Comparison of ENCODE assay signal across 28 cellular contexts in genomic region chr3:48208088-48208487, GRCh38. TPM values are rescaled to one million over a fixed set of nuclear protein-coding genes. Genes with fewer than 3 reads are reported as not detected.
"Had no signal": no experiment of that assay in that cellular context is flagged by ENCODE, and none has a peak within 500 bp of the region (broad histone marks: within the 10 kb centered on the region; RNA-seq: fewer than 3 reads in every experiment).

No MANE protein-coding gene starts in this region.

- H3K4me3 ChIP-seq: SJSA1 had no signal

- H3K9me3 ChIP-seq: SJSA1 had no signal

- H3K27me3 ChIP-seq: brain microvascular endothelial cell, SJSA1 had no signal

- H3K4me1 ChIP-seq: SJSA1 had no signal

- H3K9ac ChIP-seq: KMS-11 had no signal

- H3K4me1 Mint-ChIP-seq: activated CD4-positive, alpha-beta memory T cell treated with anti-CD3 and anti-CD28 coated beads, Interleukin-2, amount 10 ng/mL, durations not matched to agents 7 days and 5 days; activated naive CD4-positive, alpha-beta T cell treated with anti-CD3 and anti-CD28 coated beads, Interleukin-2, amount 10 ng/mL, durations not matched to agents 7 days and 5 days; activated naive CD8-positive, alpha-beta T cell treated with anti-CD3 and anti-CD28 coated beads for 36 hours had no signal

- H3K27me3 Mint-ChIP-seq: activated CD4-positive, alpha-beta memory T cell treated with anti-CD3 and anti-CD28 coated beads, Interleukin-2, amount 10 ng/mL, durations not matched to agents 7 days and 5 days; activated naive CD8-positive, alpha-beta T cell treated with anti-CD3 and anti-CD28 coated beads for 36 hours had no signal

- H3K27ac Mint-ChIP-seq: activated CD4-positive, alpha-beta memory T cell treated with anti-CD3 and anti-CD28 coated beads, Interleukin-2, amount 10 ng/mL, durations not matched to agents 7 days and 5 days; activated CD4-positive, alpha-beta T cell treated with anti-CD3 and anti-CD28 coated beads, Interleukin-2, amount 10 ng/mL, durations not matched to agents 7 days and 5 days; activated naive CD4-positive, alpha-beta T cell treated with anti-CD3 and anti-CD28 coated beads, Interleukin-2, amount 10 ng/mL, durations not matched to agents 7 days and 5 days; activated naive CD8-positive, alpha-beta T cell treated with anti-CD3 and anti-CD28 coated beads for 36 hours; activated T-cell treated with anti-CD3 and anti-CD28 coated beads, Interleukin-2, amount 50 U/mL, for 72 hours; activated T-helper 2 cell treated with anti-CD3 and anti-CD28 coated beads, Interferon-gamma antibody, Interleukin-2, Interleukin-4, amounts not matched to agents 10 μg/mL and 5 μg/mL and 100 μg/mL, durations not matched to agents 14 hours and 24 hours and 36 hours had no signal

- H3K4me2 ChIP-seq: KMS-11 had no signal

- ATAC-seq: activated T-cell treated with anti-CD3 and anti-CD28 coated beads, Interleukin-2, amount 50 U/mL, for 72 hours; Panc1 had no signal

- H3K36me3 Mint-ChIP-seq: activated naive CD8-positive, alpha-beta T cell treated with anti-CD3 and anti-CD28 coated beads for 36 hours had no signal

- H3K4me3 Mint-ChIP-seq: activated CD4-positive, alpha-beta memory T cell treated with anti-CD3 and anti-CD28 coated beads, Interleukin-2, amount 10 ng/mL, durations not matched to agents 7 days and 5 days; activated CD4-positive, alpha-beta T cell treated with anti-CD3 and anti-CD28 coated beads, Interleukin-2, amount 10 ng/mL, durations not matched to agents 7 days and 5 days; activated naive CD4-positive, alpha-beta T cell treated with anti-CD3 and anti-CD28 coated beads, Interleukin-2, amount 10 ng/mL, durations not matched to agents 7 days and 5 days; activated naive CD8-positive, alpha-beta T cell treated with anti-CD3 and anti-CD28 coated beads for 36 hours; activated T-cell treated with anti-CD3 and anti-CD28 coated beads, Interleukin-2, amount 50 U/mL, for 72 hours had no signal

- DNase-seq: activated CD4-positive, alpha-beta memory T cell treated with anti-CD3 and anti-CD28 coated beads, Interleukin-2, amount 10 ng/mL, durations not matched to agents 7 days and 5 days; activated CD4-positive, alpha-beta T cell treated with anti-CD3 and anti-CD28 coated beads, Interleukin-2, amount 10 ng/mL, durations not matched to agents 7 days and 5 days; activated CD4-positive, CD25-positive, alpha-beta regulatory T cell; activated CD8-positive, alpha-beta memory T cell treated with anti-CD3 and anti-CD28 coated beads, Interleukin-2, amount 50 U/mL, for 4 hours; activated gamma-delta T cell treated with Interleukin-2 at 50 U/mL for 16 hours; activated naive CD4-positive, alpha-beta T cell treated with anti-CD3 and anti-CD28 coated beads, Interleukin-2, amount 10 ng/mL, durations not matched to agents 7 days and 5 days; activated naive CD8-positive, alpha-beta T cell treated with anti-CD3 and anti-CD28 coated beads for 36 hours; activated T-cell treated with anti-CD3 and anti-CD28 coated beads, Interleukin-2, amount 50 U/mL, for 72 hours; brain microvascular endothelial cell; caudate nucleus; NCI-H1092; NCI-H1417; NCI-H1930; NCI-H2171 treated with DMSO at 0.1 percent for 48 hours; NCI-H226; NCI-H526 treated with DMSO at 0.1 percent for 48 hours; NCI-H82; OCI-M1; RPMI8226; SHP77; T-helper 2 cell; T1000 had no signal

- H3K36me3 ChIP-seq: brain microvascular endothelial cell, SJSA1 had no signal

- H3K27ac ChIP-seq: brain microvascular endothelial cell, KMS-11, SJSA1, VCaP had no signal

RNA-seq across cellular contexts. Expression of gene CAMP, which starts 15.2 kb away (rescaled TPM):
- total RNA-seq: activated CD4-positive, alpha-beta memory T cell treated with anti-CD3 and anti-CD28 coated beads, Interleukin-2, amount 10 ng/mL, durations not matched to agents 7 days and 5 days; activated CD4-positive, alpha-beta T cell treated with anti-CD3 and anti-CD28 coated beads, Interleukin-2, amount 10 ng/mL, durations not matched to agents 7 days and 5 days; activated naive CD8-positive, alpha-beta T cell treated with anti-CD3 and anti-CD28 coated beads for 36 hours; activated T-cell treated with anti-CD3 and anti-CD28 coated beads, Interleukin-2, amount 50 U/mL, for 72 hours; activated T-helper 2 cell treated with anti-CD3 and anti-CD28 coated beads, Interferon-gamma antibody, Interleukin-2, Interleukin-4, amounts not matched to agents 10 μg/mL and 5 μg/mL and 100 μg/mL, durations not matched to agents 14 hours and 24 hours and 36 hours; NCI-H460; SJSA1 had no signal
